In the genomic region with DNA sequence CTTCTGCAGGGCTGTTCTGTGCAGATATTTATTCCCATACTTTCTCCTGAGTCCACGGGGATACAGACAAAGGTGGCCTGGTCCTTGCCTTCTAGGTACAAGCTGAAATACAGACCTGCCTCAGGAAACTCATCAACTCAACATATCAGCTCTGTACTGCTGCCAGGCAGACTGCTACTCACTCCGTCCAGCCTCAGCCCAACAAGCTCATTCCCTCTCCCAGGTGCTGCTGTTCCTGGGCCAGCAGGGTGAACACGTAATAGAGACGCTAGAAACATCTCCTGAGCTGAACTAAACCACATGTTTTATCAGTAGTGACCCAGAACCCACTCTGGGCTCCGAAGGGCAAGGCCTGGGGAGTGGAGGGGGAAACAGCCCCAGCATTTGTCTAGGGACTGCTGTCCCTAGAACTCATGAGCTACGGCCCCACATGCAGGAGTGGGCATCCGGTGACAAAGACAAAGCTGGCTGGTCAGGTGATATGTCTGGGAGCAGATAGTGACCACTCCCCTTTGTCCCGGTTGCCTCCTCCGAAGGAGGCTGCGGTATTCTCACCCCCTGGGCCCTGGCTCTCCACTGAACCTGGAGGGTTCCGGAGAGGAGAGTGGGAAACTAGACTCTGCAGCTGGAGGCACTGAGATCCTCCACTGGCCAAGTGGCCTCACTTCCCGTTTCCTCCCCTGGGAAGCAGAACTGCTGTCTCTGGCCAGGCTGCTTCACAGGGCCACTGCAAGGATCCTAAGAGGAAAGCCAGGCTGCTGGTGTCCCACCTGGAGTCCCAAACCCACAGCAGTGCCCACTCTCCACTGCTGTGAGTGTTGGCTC, we compare ENCODE assay signal across 8 cellular contexts.
DNase-seq lines count a peak whose midpoint lies in the region; ATAC-seq and TF ChIP-seq lines count a peak whose summit lies in the region.
"Had no signal": no experiment of that assay in that cellular context is flagged by ENCODE, and none has a peak within 500 bp of the region (broad histone marks: within the 10 kb centered on the region; RNA-seq: fewer than 3 reads in every experiment).

No MANE protein-coding gene starts in this region.

- no peak for TF ChIP-seq POLR2A in stomach (IDR thresholded peaks at IDR 0.05)
- TF ChIP-seq POLR2A in ovary (IDR thresholded peaks at IDR 0.05), result no peak

- intact Hi-C loops in stomach (cut with DNase I; ENCODE audit: low total_unique reads), result no loop called here
- intact Hi-C loops in ovary (cut with DNase I), result loop anchor here in 2 of 4 donors (10.0 kb wide), 3 partner anchors 83 to 737 kb away; no protein-coding TSS in a partner anchor

- H3K9me3 Mint-ChIP-seq in activated CD4-positive, alpha-beta memory T cell treated with anti-CD3 and anti-CD28 coated beads, Interleukin-2, amount 10 ng/mL, durations not matched to agents 7 days and 5 days, result no peaks in the 10 kb centered on the region

- DNase-seq in MM.1S (no peak), hepatic stellate cell (ENCODE audit: low spot score) (peak; percentile 46), stomach (no peak), ovary (no peak)
- no peak for DNase-seq in activated CD4-positive, alpha-beta memory T cell treated with anti-CD3 and anti-CD28 coated beads, Interleukin-2, amount 10 ng/mL, durations not matched to agents 7 days and 5 days
- DNase-seq: NCI-H1417 treated with DMSO at 0.1 percent for 48 hours had no signal

- no peak overlapping the region for H3K9ac ChIP-seq in MM.1S (ENCODE audit: low read length)

- no peak overlapping the region for H2AFZ ChIP-seq in MM.1S (ENCODE audit: low read length)

- no peaks in the 10 kb centered on the region for H3K9me2 ChIP-seq in MM.1S (replicated peaks; ENCODE audit: insufficient read depth, low read length)

- peak overlapping the region; percentile 61; the same call in 1 of the 2 replicates for H3K27ac ChIP-seq in MM.1S (ENCODE audit: low read length)
- H3K27ac ChIP-seq in stomach, result peak overlapping the region in 4 of 5 donors; percentile 47 to 74 (median 64)
- H3K27ac ChIP-seq in ovary, result peak overlapping the region in 1 of 2 donors; percentile 12

- H3K9me3 ChIP-seq in MM.1S (replicated peaks; ENCODE audit: insufficient read depth, low read length), result no peaks in the 10 kb centered on the region
- H3K9me3 ChIP-seq in stomach, result no peaks in the 10 kb centered on the region
- H3K9me3 ChIP-seq in ovary, result no peaks in the 10 kb centered on the region

- peaks cover 25% of the 10 kb centered on the region for H3K4me1 ChIP-seq in MM.1S (ENCODE audit: low read length)
- peaks cover 55 to 77% (median 73%) of the 10 kb centered on the region in 4 donors for H3K4me1 ChIP-seq in stomach
- peaks cover 39% of the 10 kb centered on the region for H3K4me1 ChIP-seq in ovary (ENCODE audit: insufficient read depth)

- no peaks in the 10 kb centered on the region for H4K20me1 ChIP-seq in MM.1S (ENCODE audit: insufficient read depth, low read length)

- peaks cover 50% of the 10 kb centered on the region for H3K4me1 Mint-ChIP-seq in activated CD4-positive, alpha-beta memory T cell treated with anti-CD3 and anti-CD28 coated beads, Interleukin-2, amount 10 ng/mL, durations not matched to agents 7 days and 5 days

- H3K4me3 Mint-ChIP-seq in activated CD4-positive, alpha-beta memory T cell treated with anti-CD3 and anti-CD28 coated beads, Interleukin-2, amount 10 ng/mL, durations not matched to agents 7 days and 5 days, result no peak overlapping the region

- H3K36me3 Mint-ChIP-seq in activated CD4-positive, alpha-beta memory T cell treated with anti-CD3 and anti-CD28 coated beads, Interleukin-2, amount 10 ng/mL, durations not matched to agents 7 days and 5 days (ENCODE audit: low read depth), result peaks cover 15% of the 10 kb centered on the region

- POLR2A ChIA-PET in activated CD4-positive, alpha-beta memory T cell treated with anti-CD3 and anti-CD28 coated beads, Interleukin-2, amount 10 ng/mL, durations not matched to agents 7 days and 5 days (lab: Charles Lee), result interaction anchor here (0.9 to 3.7 kb wide), 10 partner anchors 9 to 115 kb away, joined by 3 to 23 read pairs (median 6); no protein-coding TSS in a partner anchor

- H3F3A ChIP-seq in MM.1S (ENCODE audit: insufficient read depth, low read length), result peaks cover 11% of the 10 kb centered on the region

- TF ChIP-seq CTCF in MM.1S (IDR thresholded peaks at IDR 0.05; ENCODE audit: low read length) (no peak), stomach (IDR thresholded peaks at IDR 0.05) (no peak), ovary (IDR thresholded peaks at IDR 0.05) (no peak)

- CTCF ChIA-PET in activated CD4-positive, alpha-beta memory T cell treated with anti-CD3 and anti-CD28 coated beads, Interleukin-2, amount 10 ng/mL, durations not matched to agents 7 days and 5 days (lab: Charles Lee), result interaction anchor here (1.4 to 2.5 kb wide), 9 partner anchors 9 to 117 kb away, joined by 3 to 26 read pairs (median 9); no protein-coding TSS in a partner anchor

- no peak overlapping the region for H3K4me3 ChIP-seq in MM.1S (ENCODE audit: low read length)
- no peak overlapping the region for H3K4me3 ChIP-seq in stomach
- H3K4me3 ChIP-seq in ovary, result no peak overlapping the region

- H3K27me3 ChIP-seq in MM.1S (replicated peaks; ENCODE audit: insufficient read depth, low read length) (no peaks in the 10 kb centered on the region), stomach (no peaks in the 10 kb centered on the region), ovary (no peaks in the 10 kb centered on the region)

- H3K79me2 ChIP-seq in MM.1S (ENCODE audit: low read length), result peaks cover 47% of the 10 kb centered on the region

- no peak for ATAC-seq in HG03135 (IDR thresholded peaks at IDR 0.05; ENCODE audit: unreplicated experiment)
- ATAC-seq in GM21360 (IDR thresholded peaks at IDR 0.05; ENCODE audit: unreplicated experiment), result no peak

- H3K4me2 ChIP-seq in MM.1S (ENCODE audit: low read depth, low read length), result peak overlapping the region; percentile 66; the same call in 1 of the 2 replicates

- H3K27ac Mint-ChIP-seq in activated CD4-positive, alpha-beta memory T cell treated with anti-CD3 and anti-CD28 coated beads, Interleukin-2, amount 10 ng/mL, durations not matched to agents 7 days and 5 days, result peak overlapping the region; percentile 54

- H3K27me3 Mint-ChIP-seq in activated CD4-positive, alpha-beta memory T cell treated with anti-CD3 and anti-CD28 coated beads, Interleukin-2, amount 10 ng/mL, durations not matched to agents 7 days and 5 days, result no peaks in the 10 kb centered on the region

- H3K36me3 ChIP-seq in MM.1S (replicated peaks; ENCODE audit: insufficient read depth, low read length) (no peaks in the 10 kb centered on the region), stomach (peaks cover 4 to 6% (median 5%) of the 10 kb centered on the region in 4 donors), ovary (no peaks in the 10 kb centered on the region)

- WGBS in stomach, 5 donors, result 42 to 70% (median 54%) methylated on average over 11 to 12 of the region's 12 CpGs
- 51 to 55% (median 53%) methylated on average over 11 to 12 of the region's 12 CpGs for WGBS in ovary, 3 donors

- no peak for TF ChIP-seq EP300 in stomach (IDR thresholded peaks at IDR 0.05)
- TF ChIP-seq EP300 in ovary (IDR thresholded peaks at IDR 0.05), result no peak
